Comparison of ENCODE assay signal across 7 cellular contexts in genomic region chr17:20565245-20565644, GRCh38. TPM values are rescaled to one million over a fixed set of nuclear protein-coding genes. Genes with fewer than 3 reads are reported as not detected.
"Had no signal": no experiment of that assay in that cellular context is flagged by ENCODE, and none has a peak within 500 bp of the region (broad histone marks: within the 10 kb centered on the region; RNA-seq: fewer than 3 reads in every experiment).

No MANE protein-coding gene starts in this region.

RNA-seq across cellular contexts. Expression of gene CDRT15L2, which starts 14.3 kb away (rescaled TPM):
- total RNA-seq: GM23248, GM23338, H1, H4, H7, H9, HFFc6 had no signal
- polyA plus RNA-seq: GM23248, GM23338, H1 had no signal
